ENCODE assay signal across 22 cellular contexts in the genomic region with DNA sequence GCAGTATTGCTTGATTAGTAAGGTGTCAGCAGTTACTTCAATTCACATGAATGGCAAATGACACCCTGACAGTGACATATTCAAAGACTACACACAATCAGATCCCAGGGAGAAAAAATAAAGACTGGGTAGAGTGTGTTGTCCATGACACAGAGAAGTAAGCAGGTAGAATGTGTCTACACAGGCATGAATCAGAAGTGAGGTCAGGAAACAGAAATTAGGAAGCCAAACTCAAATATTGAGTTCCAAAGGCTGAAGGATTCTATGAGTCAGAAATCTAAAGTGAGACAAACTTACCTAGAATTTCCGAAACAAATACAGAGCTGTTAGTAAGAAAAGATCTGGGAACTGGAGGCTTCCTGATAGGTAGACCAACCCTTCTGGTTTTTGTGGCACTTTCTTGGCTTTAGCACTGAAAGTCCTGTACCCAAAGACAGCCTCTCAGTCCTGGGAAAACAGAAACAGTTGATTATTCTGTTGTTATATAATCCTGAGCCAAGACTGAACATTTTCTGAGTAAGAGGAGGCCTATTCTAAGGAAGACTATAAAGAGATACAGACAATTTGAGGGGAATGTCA. TPM values are rescaled to one million over a fixed set of nuclear protein-coding genes. Genes with fewer than 3 reads are reported as not detected.
"Had no signal": no experiment of that assay in that cellular context is flagged by ENCODE, and none has a peak within 500 bp of the region (broad histone marks: within the 10 kb centered on the region; RNA-seq: fewer than 3 reads in every experiment).

No MANE protein-coding gene starts in this region.

- H3K36me3 ChIP-seq: lower lobe of right lung, thoracic aorta had no signal

- ATAC-seq: activated CD8-positive, alpha-beta memory T cell treated with anti-CD3 and anti-CD28 coated beads, Interleukin-2, amount 10 ng/mL, durations not matched to agents 7 days and 5 days; left colon; lower lobe of right lung; stimulated activated effector memory CD8-positive, alpha-beta T cell treated with anti-CD3 and anti-CD28 coated beads, Interleukin-12 subunit alpha, Interleukin-12 subunit beta, amount 100 ng/mL, for 72 hours; WTC11 had no signal

- H3K4me3 ChIP-seq: dorsolateral prefrontal cortex, lower lobe of right lung, smooth muscle cell, thoracic aorta had no signal

- DNase-seq: activated CD4-positive, alpha-beta memory T cell treated with anti-CD3 and anti-CD28 coated beads, Interleukin-2, amount 10 ng/mL, durations not matched to agents 7 days and 5 days; activated CD4-positive, alpha-beta T cell treated with anti-CD3 and anti-CD28 coated beads for 4 hours; activated CD8-positive, alpha-beta memory T cell treated with anti-CD3 and anti-CD28 coated beads, Interleukin-2, amount 10 ng/mL, durations not matched to agents 7 days and 5 days; activated naive CD4-positive, alpha-beta T cell treated with anti-CD3 and anti-CD28 coated beads, Interleukin-2, amount 50 U/mL, for 16 hours; central memory CD4-positive, alpha-beta T cell; dorsolateral prefrontal cortex; left colon; lower lobe of right lung; occipital lobe; SHP77 treated with DMSO at 0.1 percent for 48 hours; SK-N-SH; stimulated activated CD4-positive, alpha-beta T cell treated with anti-CD3 and anti-CD28 coated beads, Interleukin-4, amount 100 ng/mL, for 24 hours had no signal

- H3K9me3 ChIP-seq: lower lobe of right lung, SK-N-SH, thoracic aorta had no signal

- H3K27me3 Mint-ChIP-seq: activated CD4-positive, alpha-beta memory T cell treated with anti-CD3 and anti-CD28 coated beads, Interleukin-2, amount 10 ng/mL, durations not matched to agents 7 days and 5 days; activated CD8-positive, alpha-beta memory T cell treated with anti-CD3 and anti-CD28 coated beads, Interleukin-2, amount 10 ng/mL, durations not matched to agents 7 days and 5 days; progenitor cell of endocrine pancreas had no signal

- H3K27ac ChIP-seq: dorsolateral prefrontal cortex, lower lobe of right lung had no signal

- H3K4me1 ChIP-seq: lower lobe of right lung had no signal

- H3K36me3 Mint-ChIP-seq: activated CD8-positive, alpha-beta memory T cell treated with anti-CD3 and anti-CD28 coated beads, Interleukin-2, amount 10 ng/mL, durations not matched to agents 7 days and 5 days; stimulated activated effector memory CD8-positive, alpha-beta T cell treated with anti-CD3 and anti-CD28 coated beads, Interleukin-12 subunit alpha, Interleukin-12 subunit beta, amount 100 ng/mL, for 72 hours; WTC11 had no signal

- H3K27ac Mint-ChIP-seq: activated CD4-positive, alpha-beta memory T cell treated with anti-CD3 and anti-CD28 coated beads, Interleukin-2, amount 10 ng/mL, durations not matched to agents 7 days and 5 days; activated CD8-positive, alpha-beta memory T cell treated with anti-CD3 and anti-CD28 coated beads, Interleukin-2, amount 10 ng/mL, durations not matched to agents 7 days and 5 days; progenitor cell of endocrine pancreas; stimulated activated effector memory CD8-positive, alpha-beta T cell treated with anti-CD3 and anti-CD28 coated beads, Interleukin-12 subunit alpha, Interleukin-12 subunit beta, amount 100 ng/mL, for 72 hours; T-helper 2 cell treated with Interferon-gamma antibody and Interleukin-4, amounts not matched to agents 5 μg/mL and 100 μg/mL, for 36 hours; WTC11 had no signal

- H3K4me1 Mint-ChIP-seq: activated CD4-positive, alpha-beta memory T cell treated with anti-CD3 and anti-CD28 coated beads, Interleukin-2, amount 10 ng/mL, durations not matched to agents 7 days and 5 days; activated CD8-positive, alpha-beta memory T cell treated with anti-CD3 and anti-CD28 coated beads, Interleukin-2, amount 10 ng/mL, durations not matched to agents 7 days and 5 days; stimulated activated effector memory CD8-positive, alpha-beta T cell treated with anti-CD3 and anti-CD28 coated beads, Interleukin-12 subunit alpha, Interleukin-12 subunit beta, amount 100 ng/mL, for 72 hours; WTC11 had no signal

- H3K9me3 Mint-ChIP-seq: activated CD4-positive, alpha-beta memory T cell treated with anti-CD3 and anti-CD28 coated beads, Interleukin-2, amount 10 ng/mL, durations not matched to agents 7 days and 5 days; stimulated activated effector memory CD8-positive, alpha-beta T cell treated with anti-CD3 and anti-CD28 coated beads, Interleukin-12 subunit alpha, Interleukin-12 subunit beta, amount 100 ng/mL, for 72 hours; T-helper 2 cell treated with Interferon-gamma antibody and Interleukin-4, amounts not matched to agents 5 μg/mL and 100 μg/mL, for 36 hours; WTC11 had no signal

- H3K4me2 ChIP-seq: SK-N-SH, smooth muscle cell had no signal

- H3K4me3 Mint-ChIP-seq: activated CD4-positive, alpha-beta memory T cell treated with anti-CD3 and anti-CD28 coated beads, Interleukin-2, amount 10 ng/mL, durations not matched to agents 7 days and 5 days; activated CD8-positive, alpha-beta memory T cell treated with anti-CD3 and anti-CD28 coated beads, Interleukin-2, amount 10 ng/mL, durations not matched to agents 7 days and 5 days; stimulated activated effector memory CD8-positive, alpha-beta T cell treated with anti-CD3 and anti-CD28 coated beads, Interleukin-12 subunit alpha, Interleukin-12 subunit beta, amount 100 ng/mL, for 72 hours; T-helper 2 cell treated with Interferon-gamma antibody and Interleukin-4, amounts not matched to agents 5 μg/mL and 100 μg/mL, for 36 hours; WTC11 had no signal

RNA-seq across cellular contexts. Expression of a gene that starts 24.3 kb away (rescaled TPM):
- total RNA-seq: activated CD4-positive, alpha-beta memory T cell treated with anti-CD3 and anti-CD28 coated beads, Interleukin-2, amount 10 ng/mL, durations not matched to agents 7 days and 5 days; activated CD8-positive, alpha-beta memory T cell treated with anti-CD3 and anti-CD28 coated beads, Interleukin-2, amount 10 ng/mL, durations not matched to agents 7 days and 5 days; lower lobe of right lung; myocyte; progenitor cell of endocrine pancreas; right cardiac atrium; thoracic aorta; WTC11 had no signal
- polyA plus RNA-seq: esophagus, right cardiac atrium, SK-N-SH, smooth muscle cell, urinary bladder had no signal
